ENCODE assay signal across 8 cellular contexts in the genomic region with DNA sequence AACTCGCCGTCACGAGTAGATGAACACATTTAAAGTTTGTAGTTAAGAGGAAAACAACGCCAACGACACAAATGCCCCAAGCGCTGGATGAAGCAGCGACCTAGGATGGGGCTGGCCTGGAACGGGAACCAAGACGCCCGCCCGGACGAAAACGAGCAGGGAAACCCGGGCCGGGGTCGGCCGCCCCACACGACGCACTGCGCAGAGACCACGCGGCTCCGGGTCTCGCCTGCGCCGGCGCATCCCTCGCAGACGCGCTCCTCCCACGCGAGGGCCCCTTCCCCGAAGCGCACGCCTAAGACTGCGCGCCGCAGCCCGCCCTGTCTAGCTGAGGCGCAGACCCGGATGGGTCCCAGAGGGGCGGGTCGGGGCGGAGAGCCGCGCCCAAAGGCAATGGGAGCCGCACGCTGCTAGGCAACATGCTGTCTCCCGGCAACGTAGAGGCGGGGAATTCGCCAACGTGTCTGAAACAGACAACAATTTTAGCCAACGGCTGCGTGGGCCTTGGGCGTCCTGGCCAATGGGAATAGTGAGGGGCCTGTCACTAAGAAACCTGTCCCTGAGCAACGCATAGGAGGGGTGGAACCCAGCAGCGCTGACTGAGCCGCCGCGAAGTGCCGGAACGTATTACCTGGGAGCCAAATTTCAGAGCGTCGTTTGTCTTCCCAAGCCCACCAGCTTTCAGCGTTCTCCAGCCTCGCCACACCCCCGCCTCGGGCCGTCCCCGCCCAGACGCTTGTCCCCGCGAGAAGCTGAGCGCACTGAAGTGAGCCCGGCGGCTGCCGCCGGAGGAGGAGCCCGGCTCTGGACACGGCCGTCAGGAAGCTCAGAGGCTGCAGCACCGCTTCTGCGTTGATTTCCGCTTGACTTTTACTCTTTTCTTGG. TPM values are rescaled to one million over a fixed set of nuclear protein-coding genes. Genes with fewer than 3 reads are reported as not detected.
A peak's percentile ranks its signal among the peaks of the same experiment; 100 is the strongest.
DNase-seq lines count a peak whose midpoint lies in the region; ATAC-seq and TF ChIP-seq lines count a peak whose summit lies in the region.

No MANE protein-coding gene starts in this region.

- TF ChIP-seq CTCF in C4-2B (conservative IDR thresholded peaks at IDR 0.05) (no peak), neutrophil (IDR thresholded peaks at IDR 0.05) (no peak)

- H3K4me1 ChIP-seq in SJSA1 (replicated peaks) (no peaks in the 10 kb centered on the region), neutrophil (ENCODE audit: control insufficient read depth in 1 of 2, insufficient read depth in 1 of 2, low read depth in 1 of 2, low read length in 1 of 2) (peaks cover 12 to 15% of the 10 kb centered on the region in 2 experiments)

- ATAC-seq in GM19395 (IDR thresholded peaks at IDR 0.05; ENCODE audit: unreplicated experiment) (peak; percentile 94), HG03565 (IDR thresholded peaks at IDR 0.05; ENCODE audit: unreplicated experiment) (peak; percentile 93)

- H3K36me3 ChIP-seq in SJSA1, result no peaks in the 10 kb centered on the region
- H3K36me3 ChIP-seq in neutrophil, result no peaks in the 10 kb centered on the region

- H3K4me3 ChIP-seq in SJSA1 (peak overlapping the region; percentile 18), neutrophil (ENCODE audit: low read depth in 1 of 2, low read length in 1 of 2) (peak overlapping the region; percentile 58 to 60)

- H3K9me3 ChIP-seq in SJSA1 (replicated peaks), result peaks cover 9% of the 10 kb centered on the region
- peaks cover 9% of the 10 kb centered on the region for H3K9me3 ChIP-seq in neutrophil

- H3K27me3 ChIP-seq in SJSA1 (replicated peaks) (no peaks in the 10 kb centered on the region), neutrophil (peaks cover 74% of the 10 kb centered on the region)

- H3K27ac ChIP-seq in C4-2B, result peak overlapping the region; percentile 28; the same call in 1 of the 2 replicates
- H3K27ac ChIP-seq in SJSA1, result no peak overlapping the region
- no peak overlapping the region for H3K27ac ChIP-seq in neutrophil

- DNase-seq in SJSA1 (ENCODE audit: low read depth in 1 of 2, low spot score in 2 of 2), result peak in 1 of 2 experiments; percentile 20
- peak; percentile 97 for DNase-seq in activated naive CD4-positive, alpha-beta T cell treated with anti-CD3 and anti-CD28 coated beads, Interleukin-2, amount 50 U/mL, for 16 hours
- DNase-seq in germinal center (ENCODE audit: low spot score), result peak; percentile 95
- peak; percentile 95 for DNase-seq in stromal cell of bone marrow (ENCODE audit: low read depth)

RNA-seq across cellular contexts. Expression of gene CHFR, which starts 21.0 kb away (rescaled TPM):
- total RNA-seq in SJSA1 (2014; rRNA removed; shearing (Covaris generic)), result 4.5 and 7.1 TPM in 2 replicates

RNA-seq across cellular contexts. Expression of gene ZNF605, which starts 47.7 kb away (rescaled TPM):
- 0.32 and 0.88 TPM in 2 replicates for total RNA-seq in SJSA1 (2014; rRNA removed; shearing (Covaris generic))
